8 cellular contexts compared by ENCODE assay signal in genomic region chr6:37432916-37433656, GRCh38. TPM values are rescaled to one million over a fixed set of nuclear protein-coding genes. Genes with fewer than 3 reads are reported as not detected.
DNase-seq lines count a peak whose midpoint lies in the region; ATAC-seq and TF ChIP-seq lines count a peak whose summit lies in the region.

TSS of gene CMTR1 (plus strand) at chr6:37433221. CDS start at chr6:37435630, 2,409 bp downstream.

- no peak for TF ChIP-seq CTCF in AG04449 (IDR thresholded peaks at IDR 0.05; ENCODE audit: insufficient read depth, low read length, missing control alignments)
- no peak for TF ChIP-seq CTCF in WERI-Rb-1 (IDR thresholded peaks at IDR 0.05; ENCODE audit: low read depth, low read length)
- TF ChIP-seq CTCF in breast epithelium (IDR thresholded peaks at IDR 0.05) = no peak

- peak; percentile 76 for ATAC-seq in GM18873 (IDR thresholded peaks at IDR 0.05; ENCODE audit: low FRiP score, unreplicated experiment)
- ATAC-seq in HG03135 (IDR thresholded peaks at IDR 0.05; ENCODE audit: unreplicated experiment) = peak; percentile 85

- H3K9me3 ChIP-seq in WERI-Rb-1 (ENCODE audit: severe bottlenecking) (no peaks in the 10 kb centered on the region), breast epithelium (no peaks in the 10 kb centered on the region), iPS-18c (ENCODE audit: control insufficient read depth, insufficient read depth, low read length) (no peaks in the 10 kb centered on the region)

- TF ChIP-seq POLR2A in breast epithelium (IDR thresholded peaks at IDR 0.05) = peak; percentile 53

- CTCF ChIA-PET in AG04449 (lab: Yijun Ruan, JAX) = interaction anchor here (1.1 kb wide), 1 partner anchor 27 kb away, joined by 3 read pairs; no protein-coding TSS in a partner anchor

- peak within 1 kb of the TSS; percentile 75 for H3K4me3 ChIP-seq in AG04449 (ENCODE audit: low read depth, low read length)
- peak within 1 kb of the TSS; percentile 93 for H3K4me3 ChIP-seq in WERI-Rb-1 (ENCODE audit: low read depth, low read length)
- H3K4me3 ChIP-seq in breast epithelium = peak within 1 kb of the TSS; percentile 89 to 98 (median 91)
- peak within 1 kb of the TSS; percentile 86 for H3K4me3 ChIP-seq in iPS-18c (ENCODE audit: insufficient read depth, low read depth, low read length)
- H3K4me3 ChIP-seq in skin epidermis = peak within 1 kb of the TSS; percentile 60 to 97 (median 88)

- H3K27me3 ChIP-seq in WERI-Rb-1 (ENCODE audit: insufficient read depth, low read depth, severe bottlenecking) (no peaks in the 10 kb centered on the region), breast epithelium (no peaks in the 10 kb centered on the region)

- POLR2A ChIA-PET in AG04449 (lab: Yijun Ruan, JAX) = interaction anchor here (0.5 to 1.4 kb wide), 4 partner anchors 23 to 955 kb away, joined by 3 to 5 read pairs (median 3); no protein-coding TSS in a partner anchor

- H3K27ac ChIP-seq in WERI-Rb-1 (peak within 1 kb of the TSS; percentile 74), breast epithelium (peak within 1 kb of the TSS; percentile 94 to 96), skin epidermis (peak within 1 kb of the TSS; percentile 75 to 99 (median 94))

- intact Hi-C loops in breast epithelium (cut with DNase I; ENCODE audit: low total_unique reads) = no loop called here

- no peaks in the 10 kb centered on the region for H3K4me1 ChIP-seq in breast epithelium

- DNase-seq in AG04449 (ENCODE audit: low read depth, low spot score) (peak; percentile 31), NCI-H2196 (lab: John Stamatoyannopoulos, UW; ENCODE audit: unreplicated experiment) (peak; percentile 94), WERI-Rb-1 (peak; percentile 99), breast epithelium (ENCODE audit: low spot score in 2 of 2) (peak; percentile 87 to 93)

- peaks cover 23% of the 10 kb centered on the region for H3K36me3 ChIP-seq in WERI-Rb-1
- no peaks in the 10 kb centered on the region for H3K36me3 ChIP-seq in breast epithelium

RNA-seq across cellular contexts. Expression of gene CMTR1, which starts in this region (rescaled TPM):
- total RNA-seq in breast epithelium = 10 to 100 TPM; 31.4 to 35.7 (median 32.4) TPM

Comparison
In these comparisons a context has a peak if more than half of its experiments do, and no peak if none do; other contexts are left out.
1. Peak in every context shown above with its lines: DNase-seq, ATAC-seq, H3K4me3 ChIP-seq and H3K27ac ChIP-seq.
2. DNase-seq: peak in every context shown above with its lines; median percentile 99 in WERI-Rb-1; 94 in NCI-H2196; 90 in breast epithelium; 31 in AG04449.